ENCODE assay signal across 35 cellular contexts in the genomic region with DNA sequence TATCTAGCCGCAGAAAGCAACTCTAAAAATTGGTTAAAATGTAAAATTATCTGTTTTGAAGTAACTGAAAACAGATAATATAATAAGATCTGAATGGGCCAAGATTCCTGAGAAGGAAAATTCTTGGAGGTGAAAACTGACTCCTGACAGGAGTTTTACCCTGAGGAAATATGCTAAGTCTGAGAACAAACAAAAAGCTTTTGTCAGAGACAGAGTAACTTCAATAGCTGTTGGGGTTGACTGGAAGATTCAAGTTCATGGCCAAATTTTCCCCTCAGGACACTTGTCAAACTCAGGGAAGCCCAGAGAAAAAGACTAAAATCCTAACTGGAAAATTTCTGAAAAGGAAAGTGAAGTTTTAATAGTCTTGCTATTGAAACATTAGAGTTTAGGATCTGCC. TPM values are rescaled to one million over a fixed set of nuclear protein-coding genes. Genes with fewer than 3 reads are reported as not detected.
"Had no signal": no experiment of that assay in that cellular context is flagged by ENCODE, and none has a peak within 500 bp of the region (broad histone marks: within the 10 kb centered on the region; RNA-seq: fewer than 3 reads in every experiment).

No MANE protein-coding gene starts in this region.

- H3K4me3 Mint-ChIP-seq: activated CD4-positive, alpha-beta T cell treated with anti-CD3 and anti-CD28 coated beads for 36 hours; activated CD4-positive, alpha-beta T cell treated with anti-CD3 and anti-CD28 coated beads, Interleukin-2, amount 10 ng/mL, durations not matched to agents 7 days and 5 days; activated CD8-positive, alpha-beta T cell treated with anti-CD3 and anti-CD28 coated beads, Interleukin-2, amount 10 ng/mL, durations not matched to agents 7 days and 5 days; activated T-cell treated with anti-CD3 and anti-CD28 coated beads, Interleukin-2, amount 50 U/mL, for 24 hours; brain; central memory CD8-positive, alpha-beta T cell had no signal

- DNase-seq: activated CD4-positive, alpha-beta T cell treated with anti-CD3 and anti-CD28 coated beads for 36 hours; activated CD4-positive, alpha-beta T cell treated with anti-CD3 and anti-CD28 coated beads, Interleukin-2, amount 10 ng/mL, durations not matched to agents 7 days and 5 days; activated CD4-positive, alpha-beta T cell treated with anti-CD3 and anti-CD28 coated beads, Interleukin-2, amount 50 U/mL, for 48 hours; activated CD8-positive, alpha-beta T cell treated with anti-CD3 and anti-CD28 coated beads, Interleukin-2, amount 10 ng/mL, durations not matched to agents 7 days and 5 days; activated gamma-delta T cell; activated naive CD4-positive, alpha-beta T cell treated with Interleukin-2 at 50 U/mL for 16 hours; activated T-cell treated with anti-CD3 and anti-CD28 coated beads, Interleukin-2, amount 50 U/mL, for 24 hours; anterior cingulate cortex; Kasumi-1; KBM-7; MG63; NCI-H1048; NCI-H1105 treated with DMSO at 0.1 percent for 48 hours; NCI-H1436; NCI-H1694; NCI-H1930; NCI-H2081 treated with DMSO at 0.1 percent for 48 hours; NCI-H345; NCI-H524 treated with DMSO at 0.1 percent for 48 hours; PC-9; SIG-M5; SW 1271; T-helper 1 cell; T-helper 2 cell; T-helper 9 cell; WERI-Rb-1 had no signal

- H3K4me1 Mint-ChIP-seq: activated CD4-positive, alpha-beta T cell treated with anti-CD3 and anti-CD28 coated beads for 36 hours; activated CD4-positive, alpha-beta T cell treated with anti-CD3 and anti-CD28 coated beads, Interleukin-2, amount 10 ng/mL, durations not matched to agents 7 days and 5 days; brain; central memory CD8-positive, alpha-beta T cell had no signal

- H3K27me3 ChIP-seq: MG63 had no signal

- H3K36me3 ChIP-seq: MG63, WERI-Rb-1 had no signal

- H3K27ac ChIP-seq: PC-9, RWPE1, WERI-Rb-1 had no signal

- H3K27me3 Mint-ChIP-seq: brain had no signal

- H3K9me3 Mint-ChIP-seq: central memory CD8-positive, alpha-beta T cell had no signal

- ATAC-seq: activated CD4-positive, alpha-beta T cell treated with anti-CD3 and anti-CD28 coated beads for 36 hours; activated CD4-positive, CD25-positive, alpha-beta regulatory T cell treated with anti-CD3 and anti-CD28 coated beads, Interleukin-2, amount 50 U/mL, for 24 hours; activated CD8-positive, alpha-beta T cell treated with anti-CD3 and anti-CD28 coated beads, Interleukin-2, amount 10 ng/mL, durations not matched to agents 7 days and 5 days; activated naive CD4-positive, alpha-beta T cell treated with anti-CD3 and anti-CD28 coated beads, Interleukin-2, amount 50 U/mL, for 72 hours; Right ventricle myocardium inferior had no signal

- H2AFZ ChIP-seq: PC-9 had no signal

- H3K4me2 ChIP-seq: PC-9 had no signal

- H3K27ac Mint-ChIP-seq: activated CD4-positive, alpha-beta T cell treated with anti-CD3 and anti-CD28 coated beads for 36 hours; activated CD4-positive, alpha-beta T cell treated with anti-CD3 and anti-CD28 coated beads, Interleukin-2, amount 10 ng/mL, durations not matched to agents 7 days and 5 days; activated CD8-positive, alpha-beta T cell treated with anti-CD3 and anti-CD28 coated beads, Interleukin-2, amount 10 ng/mL, durations not matched to agents 7 days and 5 days; activated naive CD4-positive, alpha-beta T cell treated with anti-CD3 and anti-CD28 coated beads, Interleukin-2, amount 50 U/mL, for 72 hours; activated T-cell treated with anti-CD3 and anti-CD28 coated beads, Interleukin-2, amount 50 U/mL, for 24 hours; activated T-helper 2 cell treated with anti-CD3 and anti-CD28 coated beads, Interferon-gamma antibody, Interleukin-2, Interleukin-4, amounts not matched to agents 10 μg/mL and 5 μg/mL and 100 μg/mL, durations not matched to agents 14 hours and 24 hours and 36 hours; brain had no signal

- H3K9me3 ChIP-seq: MG63 had no signal

- H3K4me3 ChIP-seq: MG63, PC-9 had no signal

RNA-seq across cellular contexts. Expression of a gene that starts 5.7 kb away (rescaled TPM):
- total RNA-seq: activated CD4-positive, alpha-beta T cell treated with anti-CD3 and anti-CD28 coated beads for 36 hours; activated CD4-positive, alpha-beta T cell treated with anti-CD3 and anti-CD28 coated beads, Interleukin-2, amount 10 ng/mL, durations not matched to agents 7 days and 5 days; activated CD8-positive, alpha-beta T cell treated with anti-CD3 and anti-CD28 coated beads, Interleukin-2, amount 10 ng/mL, durations not matched to agents 7 days and 5 days; activated naive CD4-positive, alpha-beta T cell treated with anti-CD3 and anti-CD28 coated beads, Interleukin-2, amount 50 U/mL, for 72 hours; activated T-helper 2 cell treated with anti-CD3 and anti-CD28 coated beads, Interferon-gamma antibody, Interleukin-2, Interleukin-4, amounts not matched to agents 10 μg/mL and 5 μg/mL and 100 μg/mL, durations not matched to agents 14 hours and 24 hours and 36 hours; bronchial epithelial cell; NCI-H460 had no signal

RNA-seq across cellular contexts. Expression of a gene that starts 7.7 kb away (rescaled TPM):
- total RNA-seq: activated CD4-positive, alpha-beta T cell treated with anti-CD3 and anti-CD28 coated beads for 36 hours; activated CD4-positive, alpha-beta T cell treated with anti-CD3 and anti-CD28 coated beads, Interleukin-2, amount 10 ng/mL, durations not matched to agents 7 days and 5 days; activated CD8-positive, alpha-beta T cell treated with anti-CD3 and anti-CD28 coated beads, Interleukin-2, amount 10 ng/mL, durations not matched to agents 7 days and 5 days; activated T-helper 2 cell treated with anti-CD3 and anti-CD28 coated beads, Interferon-gamma antibody, Interleukin-2, Interleukin-4, amounts not matched to agents 10 μg/mL and 5 μg/mL and 100 μg/mL, durations not matched to agents 14 hours and 24 hours and 36 hours; PC-9 had no signal

RNA-seq across cellular contexts. Expression of a gene that starts 22.6 kb away (rescaled TPM):
- total RNA-seq: activated CD4-positive, alpha-beta T cell treated with anti-CD3 and anti-CD28 coated beads for 36 hours; activated CD4-positive, alpha-beta T cell treated with anti-CD3 and anti-CD28 coated beads, Interleukin-2, amount 10 ng/mL, durations not matched to agents 7 days and 5 days; activated CD8-positive, alpha-beta T cell treated with anti-CD3 and anti-CD28 coated beads, Interleukin-2, amount 10 ng/mL, durations not matched to agents 7 days and 5 days; activated naive CD4-positive, alpha-beta T cell treated with anti-CD3 and anti-CD28 coated beads, Interleukin-2, amount 50 U/mL, for 72 hours; activated T-helper 2 cell treated with anti-CD3 and anti-CD28 coated beads, Interferon-gamma antibody, Interleukin-2, Interleukin-4, amounts not matched to agents 10 μg/mL and 5 μg/mL and 100 μg/mL, durations not matched to agents 14 hours and 24 hours and 36 hours; bronchial epithelial cell; NCI-H460; PC-9 had no signal

RNA-seq across cellular contexts. Expression of a gene that starts 27.0 kb away (rescaled TPM):
- total RNA-seq: activated CD4-positive, alpha-beta T cell treated with anti-CD3 and anti-CD28 coated beads for 36 hours; activated CD4-positive, alpha-beta T cell treated with anti-CD3 and anti-CD28 coated beads, Interleukin-2, amount 10 ng/mL, durations not matched to agents 7 days and 5 days; activated CD8-positive, alpha-beta T cell treated with anti-CD3 and anti-CD28 coated beads, Interleukin-2, amount 10 ng/mL, durations not matched to agents 7 days and 5 days; activated naive CD4-positive, alpha-beta T cell treated with anti-CD3 and anti-CD28 coated beads, Interleukin-2, amount 50 U/mL, for 72 hours; activated T-helper 2 cell treated with anti-CD3 and anti-CD28 coated beads, Interferon-gamma antibody, Interleukin-2, Interleukin-4, amounts not matched to agents 10 μg/mL and 5 μg/mL and 100 μg/mL, durations not matched to agents 14 hours and 24 hours and 36 hours had no signal

RNA-seq across cellular contexts. Expression of a gene that starts 32.9 kb away (rescaled TPM):
- total RNA-seq: activated CD4-positive, alpha-beta T cell treated with anti-CD3 and anti-CD28 coated beads for 36 hours; activated CD4-positive, alpha-beta T cell treated with anti-CD3 and anti-CD28 coated beads, Interleukin-2, amount 10 ng/mL, durations not matched to agents 7 days and 5 days; activated CD8-positive, alpha-beta T cell treated with anti-CD3 and anti-CD28 coated beads, Interleukin-2, amount 10 ng/mL, durations not matched to agents 7 days and 5 days; activated naive CD4-positive, alpha-beta T cell treated with anti-CD3 and anti-CD28 coated beads, Interleukin-2, amount 50 U/mL, for 72 hours had no signal
